ENCODE assay signal across 13 cellular contexts in genomic region chr6:134315974-134316391, GRCh38. TPM values are rescaled to one million over a fixed set of nuclear protein-coding genes. Genes with fewer than 3 reads are reported as not detected.
DNase-seq lines count a peak whose midpoint lies in the region; ATAC-seq and TF ChIP-seq lines count a peak whose summit lies in the region.
"Had no signal": no experiment of that assay in that cellular context is flagged by ENCODE, and none has a peak within 500 bp of the region (broad histone marks: within the 10 kb centered on the region; RNA-seq: fewer than 3 reads in every experiment).

No MANE protein-coding gene starts in this region.

- 94% methylated on average over 2 of the region's 2 CpGs for WGBS in right cardiac atrium
- 74 to 96% (median 85%) methylated on average over 2 of the region's 2 CpGs for WGBS in adrenal gland, 4 donors
- 77 to 96% methylated on average over 1 to 2 of the region's 2 CpGs for WGBS in upper lobe of left lung, 2 donors

- H3K36me3 ChIP-seq in left ventricle myocardium inferior (no peaks in the 10 kb centered on the region), adrenal gland (replicated peaks in 1 of 2) (no peaks in the 10 kb centered on the region), iPS-20b (ENCODE audit: insufficient read depth, low read depth, low read length) (no peaks in the 10 kb centered on the region), vagina (no peaks in the 10 kb centered on the region), upper lobe of left lung (no peaks in the 10 kb centered on the region)
- H3K36me3 ChIP-seq: spleen, stomach had no signal

- TF ChIP-seq EP300 in upper lobe of left lung (IDR thresholded peaks at IDR 0.05), result no peak

- ATAC-seq in right cardiac atrium (no peak), upper lobe of left lung (ENCODE audit: low FRiP score in 2 of 2) (no peak)

- TF ChIP-seq POLR2A in adrenal gland (IDR thresholded peaks at IDR 0.05) (peak in 1 of 2 donors; percentile 28), vagina (IDR thresholded peaks at IDR 0.05) (no peak), upper lobe of left lung (IDR thresholded peaks at IDR 0.05) (no peak)

- peaks cover 27% of the 10 kb centered on the region for H3K27me3 ChIP-seq in left ventricle myocardium inferior (ENCODE audit: low read depth)
- no peaks in the 10 kb centered on the region for H3K27me3 ChIP-seq in right cardiac atrium (ENCODE audit: control insufficient read depth, insufficient read depth)
- no peaks in the 10 kb centered on the region for H3K27me3 ChIP-seq in adrenal gland
- H3K27me3 ChIP-seq in iPS-20b (ENCODE audit: insufficient read depth, low read length), result peaks cover 30% of the 10 kb centered on the region
- no peaks in the 10 kb centered on the region for H3K27me3 ChIP-seq in vagina
- peaks cover 0 to 3% (median 0%) of the 10 kb centered on the region in 4 donors for H3K27me3 ChIP-seq in upper lobe of left lung

- peaks cover 21% of the 10 kb centered on the region for H3K4me1 ChIP-seq in left ventricle myocardium inferior
- no peaks in the 10 kb centered on the region for H3K4me1 ChIP-seq in right cardiac atrium (ENCODE audit: control insufficient read depth, insufficient read depth, low read length)
- peaks cover 0 to 21% of the 10 kb centered on the region in 2 donors for H3K4me1 ChIP-seq in adrenal gland (replicated peaks in 1 of 2)
- H3K4me1 ChIP-seq in iPS-20b (ENCODE audit: insufficient read depth, low read length), result peaks cover 9% of the 10 kb centered on the region; the same call in 1 of the 2 replicates
- peaks cover 14% of the 10 kb centered on the region for H3K4me1 ChIP-seq in vagina
- H3K4me1 ChIP-seq in upper lobe of left lung, result peaks cover 4 to 17% (median 10%) of the 10 kb centered on the region in 4 donors

- intact Hi-C loops in left ventricle myocardium inferior (cut with micrococcal nuclease) (no loop called here), right cardiac atrium (cut with DNase I) (no loop called here), adrenal gland (cut with DNase I) (no loop called here), vagina (cut with DNase I) (no loop called here)

- TF ChIP-seq CTCF in left ventricle myocardium inferior (IDR thresholded peaks at IDR 0.05; ENCODE audit: borderline replicate concordance) (no peak), adrenal gland (IDR thresholded peaks at IDR 0.05) (no peak), vagina (IDR thresholded peaks at IDR 0.05) (no peak), upper lobe of left lung (IDR thresholded peaks at IDR 0.05) (no peak), GM20000 (IDR thresholded peaks at IDR 0.05; ENCODE audit: extremely low read depth, missing control alignments) (no peak)

- no peak overlapping the region for H3K27ac ChIP-seq in left ventricle myocardium inferior (replicated peaks)
- no peak overlapping the region for H3K27ac ChIP-seq in right cardiac atrium (ENCODE audit: low read length)
- peak overlapping the region; percentile 29 to 76 (median 60) for H3K27ac ChIP-seq in adrenal gland
- no peak overlapping the region for H3K27ac ChIP-seq in iPS-20b (ENCODE audit: low read length)
- peak overlapping the region; percentile 30 for H3K27ac ChIP-seq in vagina
- no peak overlapping the region for H3K27ac ChIP-seq in upper lobe of left lung
- H3K27ac ChIP-seq: spleen, stomach had no signal

- H3K4me3 ChIP-seq in left ventricle myocardium inferior (peak overlapping the region; percentile 24), right cardiac atrium (ENCODE audit: low read length) (no peak overlapping the region), adrenal gland (no peak overlapping the region), iPS-20b (ENCODE audit: low read length) (0 out of 2 replicates have a peak overlapping the region, but pooled peaks have one; percentile 78), vagina (no peak overlapping the region), upper lobe of left lung (peak overlapping the region in 1 of 4 donors; percentile 57)
- H3K4me3 ChIP-seq: spleen, stomach had no signal

- DNase-seq in left ventricle myocardium inferior, result no peak
- DNase-seq in right cardiac atrium, result no peak
- DNase-seq in adrenal gland, result peak in 1 of 7 donors; percentile 18
- DNase-seq in vagina (ENCODE audit: extremely low spot score in 2 of 2), result no peak
- DNase-seq in upper lobe of left lung, result no peak
- DNase-seq in GM20000 (ENCODE audit: low spot score), result no peak
- DNase-seq in NCI-H2171 (lab: John Stamatoyannopoulos, UW), result no peak
- DNase-seq: DMS153, NCI-H2081, spleen, stomach, T-helper 9 cell had no signal

- H3K9ac ChIP-seq in iPS-20b (ENCODE audit: low read depth, low read length), result no peak overlapping the region

- no peaks in the 10 kb centered on the region for H3K9me3 ChIP-seq in left ventricle myocardium inferior (replicated peaks)
- no peaks in the 10 kb centered on the region for H3K9me3 ChIP-seq in right cardiac atrium (ENCODE audit: control insufficient read depth, low read length)
- no peaks in the 10 kb centered on the region for H3K9me3 ChIP-seq in adrenal gland (replicated peaks in 1 of 3)
- H3K9me3 ChIP-seq in iPS-20b (ENCODE audit: insufficient read depth, low read depth, low read length), result no peaks in the 10 kb centered on the region
- no peaks in the 10 kb centered on the region for H3K9me3 ChIP-seq in vagina
- H3K9me3 ChIP-seq in upper lobe of left lung, result no peaks in the 10 kb centered on the region
- H3K9me3 ChIP-seq: stomach had no signal

RNA-seq across cellular contexts. Expression of gene SGK1, which starts 1.9 kb away (rescaled TPM):
- total RNA-seq in left ventricle myocardium inferior (25.8 TPM), right cardiac atrium (10 to 100 TPM; 21.7 to 55.3 (median 36.7) TPM), adrenal gland (100 to 1,000 TPM; 123 to 685 (median 238) TPM), vagina (608 TPM), upper lobe of left lung (100 to 1,000 TPM; 118 to 426 (median 199) TPM)
- polyA plus RNA-seq in right cardiac atrium (42.0 TPM), adrenal gland (100 to 1,000 TPM; 104 to 162 (median 136) TPM)

Comparison
In these comparisons a context has a peak if more than half of its experiments do, and no peak if none do; other contexts are left out.
1. H3K4me3 ChIP-seq: peak in left ventricle myocardium inferior (single experiment) and iPS-20b (single experiment); none in right cardiac atrium (single experiment), adrenal gland (0 of 4) and vagina (0 of 2).
2. H3K27ac ChIP-seq: peak in adrenal gland (5 of 5) and vagina (single experiment); none in left ventricle myocardium inferior (single experiment), right cardiac atrium (single experiment), iPS-20b (single experiment) and upper lobe of left lung (0 of 4).